In the genomic region with DNA sequence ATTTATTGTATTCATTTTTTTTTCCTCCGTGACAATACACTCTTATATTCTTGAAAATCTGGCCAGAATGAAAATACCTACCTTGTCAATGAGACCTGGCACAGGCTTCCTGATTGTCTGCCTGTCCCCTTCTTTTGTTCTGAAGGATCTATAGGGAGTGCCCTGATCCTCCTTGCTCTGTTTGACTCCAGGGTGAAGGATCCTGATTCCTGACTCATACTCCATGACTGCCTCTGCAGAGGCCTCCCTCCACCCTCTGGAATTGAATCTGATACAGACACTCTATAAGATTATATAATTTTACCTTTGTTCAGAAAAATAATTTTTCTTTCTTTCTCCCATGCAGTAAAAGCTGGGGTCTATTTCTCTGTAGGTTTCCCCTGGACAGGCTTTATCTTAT, we compare ENCODE assay signal across 14 cellular contexts.
DNase-seq lines count a peak whose midpoint lies in the region; ATAC-seq lines count a peak whose summit lies in the region.
"Had no signal": no experiment of that assay in that cellular context is flagged by ENCODE, and none has a peak within 500 bp of the region (broad histone marks: within the 10 kb centered on the region; RNA-seq: fewer than 3 reads in every experiment).

No MANE protein-coding gene starts in this region.

- DNase-seq in AG08395 (ENCODE audit: low spot score) (peak; percentile 55), HT1080 (ENCODE audit: low read depth) (peak; percentile 12), amniotic stem cell (lab: John Stamatoyannopoulos, UW) (peak; percentile 15), left colon (no peak), NCI-H1436 treated with DMSO at 0.1 percent for 48 hours (lab: John Stamatoyannopoulos, UW) (no peak), GF-D8 (lab: John Stamatoyannopoulos, UW) (no peak), Right ventricle myocardium superior (no peak), hepatic stellate cell (ENCODE audit: low spot score) (no peak)
- DNase-seq: activated CD8-positive, alpha-beta T cell treated with anti-CD3 and anti-CD28 coated beads for 36 hours; islet precursor cell; NCI-H146; NCI-H446 treated with DMSO at 0.1 percent for 48 hours; small intestine; stimulated activated naive B cell treated with anti-CD40 and anti-IgM and Interleukin-4, amounts not matched to agents 10 μg/mL and 1 μg/mL and 100 μg/mL, for 72 hours had no signal

- intact Hi-C loops in left colon (cut with DNase I, micrococcal nuclease) (no loop called here), Right ventricle myocardium superior (cut with DNase I) (no loop called here)

- ATAC-seq in left colon (peak; percentile 73), Right ventricle myocardium superior (ENCODE audit: poor library complexity) (no peak)
- ATAC-seq: activated CD8-positive, alpha-beta T cell treated with anti-CD3 and anti-CD28 coated beads for 36 hours; stimulated activated naive B cell treated with anti-CD40 and anti-IgM and Interleukin-4, amounts not matched to agents 10 μg/mL and 1 μg/mL and 100 μg/mL, for 72 hours had no signal

Comparison
In these comparisons a context has a peak if more than half of its experiments do, and no peak if none do; other contexts are left out.
1. DNase-seq: peak in AG08395 (single experiment), HT1080 (single experiment) and amniotic stem cell (single experiment); none in left colon (0 of 2), NCI-H1436 treated with DMSO at 0.1 percent for 48 hours (single experiment), GF-D8 (single experiment), Right ventricle myocardium superior (single experiment) and hepatic stellate cell (single experiment).